In the genomic region with DNA sequence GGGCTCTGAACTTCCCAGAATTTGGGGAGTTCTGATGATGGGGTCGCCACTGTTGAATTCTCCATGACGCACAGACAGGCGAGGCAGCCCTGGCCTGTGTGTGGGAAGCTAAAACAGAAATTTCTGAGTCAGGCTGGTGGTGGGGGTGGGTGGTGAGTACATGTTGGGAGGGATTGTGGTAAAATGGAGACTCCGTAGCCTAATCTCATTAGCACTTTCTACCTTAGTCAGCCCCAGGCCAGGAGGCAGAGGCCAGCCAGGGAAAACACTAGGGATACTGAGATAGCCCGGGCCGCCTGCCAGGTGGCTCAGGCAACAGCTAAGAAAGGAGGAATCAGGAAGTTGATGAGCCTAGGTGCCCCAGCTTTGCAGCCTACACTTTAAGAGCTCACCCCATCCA, we compare ENCODE assay signal across 17 cellular contexts. TPM values are rescaled to one million over a fixed set of nuclear protein-coding genes. Genes with fewer than 3 reads are reported as not detected.
DNase-seq lines count a peak whose midpoint lies in the region; ATAC-seq, FAIRE-seq and TF ChIP-seq lines count a peak whose summit lies in the region.
"Had no signal": no experiment of that assay in that cellular context is flagged by ENCODE, and none has a peak within 500 bp of the region (broad histone marks: within the 10 kb centered on the region; RNA-seq: fewer than 3 reads in every experiment).

No MANE protein-coding gene starts in this region.

- no peak overlapping the region for H3K27ac ChIP-seq in right atrium auricular region
- H3K27ac ChIP-seq: colonic mucosa, PC-9, spleen had no signal

- no peaks in the 10 kb centered on the region for H3K9me3 ChIP-seq in right atrium auricular region
- H3K9me3 ChIP-seq: BE2C, colonic mucosa, spleen had no signal

- FAIRE-seq in RCC 7860 (lab: Jason Lieb, UNC): no peak
- FAIRE-seq: urothelium cell line had no signal

- DNase-seq in left ventricle myocardium superior (peak; percentile 33), right atrium auricular region (ENCODE audit: low spot score) (no peak), RCC 7860 (ENCODE audit: low spot score) (peak; percentile 45), fibroblast of mammary gland (ENCODE audit: low read depth) (peak; percentile 65), NOMO-1 treated with DMSO at 0.1 percent for 48 hours (lab: John Stamatoyannopoulos, UW; ENCODE audit: unreplicated experiment) (no peak)
- peak; percentile 37 for DNase-seq in stimulated activated naive CD8-positive, alpha-beta T cell treated with anti-CD3 and anti-CD28 coated beads, Interleukin-15, Interleukin-2, amounts not matched to agents 100 U/mL and 50 U/mL, for 24 hours
- DNase-seq: activated CD4-positive, alpha-beta T cell treated with anti-CD3 and anti-CD28 coated beads for 4 hours; activated naive CD4-positive, alpha-beta T cell treated with anti-CD3 and anti-CD28 coated beads, Interleukin-2, amount 50 U/mL, for 16 hours; colonic mucosa; spleen; T-helper 1 cell had no signal

- no peaks in the 10 kb centered on the region for H3K27me3 ChIP-seq in right atrium auricular region
- H3K27me3 ChIP-seq: colonic mucosa had no signal

- intact Hi-C loops in left ventricle myocardium superior (cut with micrococcal nuclease): no loop called here

- ATAC-seq in left ventricle myocardium superior (no peak), GM18870 (IDR thresholded peaks at IDR 0.05; ENCODE audit: unreplicated experiment) (no peak), GM19351 (IDR thresholded peaks at IDR 0.05; ENCODE audit: unreplicated experiment) (no peak)
- peak; percentile 70 for ATAC-seq in stimulated activated naive CD8-positive, alpha-beta T cell treated with anti-CD3 and anti-CD28 coated beads, Interleukin-15, Interleukin-2, amounts not matched to agents 100 U/mL and 50 U/mL, for 24 hours

- H3K36me3 ChIP-seq in right atrium auricular region: no peaks in the 10 kb centered on the region
- H3K36me3 ChIP-seq: BE2C, colonic mucosa, spleen had no signal

- H3K4me3 ChIP-seq in right atrium auricular region (no peak overlapping the region), fibroblast of mammary gland (ENCODE audit: control insufficient read depth, low read depth, low read length) (no peak overlapping the region)
- H3K4me3 ChIP-seq: colonic mucosa, PC-9, spleen had no signal

- H3K4me1 ChIP-seq in right atrium auricular region: no peaks in the 10 kb centered on the region
- H3K4me1 ChIP-seq: BE2C, colonic mucosa, spleen had no signal

- TF ChIP-seq CTCF in right atrium auricular region (IDR thresholded peaks at IDR 0.05) (no peak), fibroblast of mammary gland (conservative IDR thresholded peaks at IDR 0.05; ENCODE audit: control insufficient read depth, insufficient read depth, low read depth, low read length) (no peak)

RNA-seq across cellular contexts. Expression of gene NHSL2, which starts 39.3 kb away (rescaled TPM):
- 3.7 TPM for total RNA-seq in left ventricle myocardium superior
- total RNA-seq in right atrium auricular region: 1 to 10 TPM; 5.5 to 9.3 TPM
- total RNA-seq: HT-29, PC-9 had no signal

Comparison
In these comparisons a context has a peak if more than half of its experiments do, and no peak if none do; other contexts are left out.
1. DNase-seq: peak in left ventricle myocardium superior (single experiment), RCC 7860 (single experiment), fibroblast of mammary gland (single experiment) and stimulated activated naive CD8-positive, alpha-beta T cell treated with anti-CD3 and anti-CD28 coated beads, Interleukin-15, Interleukin-2, amounts not matched to agents 100 U/mL and 50 U/mL, for 24 hours (single experiment); none in right atrium auricular region (single experiment) and NOMO-1 treated with DMSO at 0.1 percent for 48 hours (single experiment).